ENCODE assay signal across 8 cellular contexts in genomic region chr15:98647026-98647773, GRCh38. TPM values are rescaled to one million over a fixed set of nuclear protein-coding genes. Genes with fewer than 3 reads are reported as not detected.
A peak's percentile ranks its signal among the peaks of the same experiment; 100 is the strongest.
DNase-seq lines count a peak whose midpoint lies in the region; TF ChIP-seq lines count a peak whose summit lies in the region.

No MANE protein-coding gene starts in this region.

- H4K20me1 ChIP-seq in H9 (ENCODE audit: control insufficient read depth, insufficient read depth, insufficient read length) (no peaks in the 10 kb centered on the region), MM.1S (ENCODE audit: insufficient read depth, low read length) (peaks cover 3% of the 10 kb centered on the region; the same call in 1 of the 2 replicates)

- H3K36me3 ChIP-seq in MM.1S (replicated peaks; ENCODE audit: insufficient read depth, low read length) (no peaks in the 10 kb centered on the region), breast epithelium (no peaks in the 10 kb centered on the region), spleen (no peaks in the 10 kb centered on the region)

- peaks cover 22% of the 10 kb centered on the region for H3K23me2 ChIP-seq in H9 (ENCODE audit: insufficient read length, low read depth, low read length, poor library complexity, severe bottlenecking)

- H2AFZ ChIP-seq in H9 (ENCODE audit: low read length) = peak overlapping the region; percentile 26
- peak overlapping the region; percentile 94 for H2AFZ ChIP-seq in MM.1S (ENCODE audit: low read length)

- no peaks in the 10 kb centered on the region; a peak in 1 of 5 replicates for H3K9me3 Mint-ChIP-seq in H9

- H3F3A ChIP-seq in MM.1S (ENCODE audit: insufficient read depth, low read length) = peaks cover 6% of the 10 kb centered on the region

- H3K27ac ChIP-seq in H9 (ENCODE audit: insufficient read length, low read depth, low read length) (peak overlapping the region; percentile 13), MM.1S (ENCODE audit: low read length) (peak overlapping the region; percentile 81), breast epithelium (peak overlapping the region; percentile 95 to 96), spleen (peak overlapping the region; percentile 70 to 93 (median 92))

- no peaks in the 10 kb centered on the region for H3K79me1 ChIP-seq in H9 (ENCODE audit: insufficient read depth, low read depth, low read length, poor library complexity, severe bottlenecking)

- H3K18ac ChIP-seq in H9 (ENCODE audit: insufficient read length, low read depth, low read length) = peak overlapping the region; percentile 89

- no peaks in the 10 kb centered on the region for H3K9me2 ChIP-seq in MM.1S (replicated peaks; ENCODE audit: insufficient read depth, low read length)

- H3K4me3 ChIP-seq in MM.1S (ENCODE audit: low read length) (peak overlapping the region; percentile 72), breast epithelium (peak overlapping the region; percentile 88 to 96 (median 90)), spleen (peak overlapping the region; percentile 72 to 96 (median 90))

- TF ChIP-seq CTCF in H9 (conservative IDR thresholded peaks at IDR 0.05) (peak; percentile 66; the same call in 2 of the 3 replicates), MM.1S (IDR thresholded peaks at IDR 0.05; ENCODE audit: low read length) (no peak; the same call in 1 of the 2 replicates), breast epithelium (IDR thresholded peaks at IDR 0.05) (peak in 1 of 3 donors; percentile 86), spleen (IDR thresholded peaks at IDR 0.05 in 8 of 11, conservative IDR thresholded peaks at IDR 0.05 in 3 of 11) (peak in 5 of 11 experiments; percentile 61 to 81 (median 70))

- H2BK120ac ChIP-seq in H9 (ENCODE audit: low read depth, low read length, poor library complexity, severe bottlenecking) = no peak overlapping the region

- no peak overlapping the region for H3K56ac ChIP-seq in H9 (ENCODE audit: insufficient read length, low read depth, low read length)

- no peaks in the 10 kb centered on the region; a peak in 1 of 7 replicates for H3K36me3 Mint-ChIP-seq in H9 (ENCODE audit: insufficient read depth in 1 of 3, low read depth in 3 of 3)

- no peak overlapping the region for H3K4ac ChIP-seq in H9 (ENCODE audit: low read depth, low read length)

- no peaks in the 10 kb centered on the region for H3K27me3 ChIP-seq in H9 (ENCODE audit: insufficient read depth, low read length)
- no peaks in the 10 kb centered on the region for H3K27me3 ChIP-seq in MM.1S (replicated peaks; ENCODE audit: insufficient read depth, low read length)
- H3K27me3 ChIP-seq in breast epithelium = no peaks in the 10 kb centered on the region
- peaks cover 0 to 54% (median 15%) of the 10 kb centered on the region in 7 donors for H3K27me3 ChIP-seq in spleen (replicated peaks in 1 of 7)

- H4K8ac ChIP-seq in H9 (replicated peaks; ENCODE audit: insufficient read length, low read depth, low read length) = no peak overlapping the region

- H3K9ac ChIP-seq in H9 (ENCODE audit: extremely low read depth, insufficient read length, low read length) (peak overlapping the region; percentile 81), MM.1S (ENCODE audit: low read length) (peak overlapping the region; percentile 95)

- no peak overlapping the region for H2AK5ac ChIP-seq in H9 (ENCODE audit: insufficient read length, low read length)

- no peak overlapping the region for H2BK20ac ChIP-seq in H9 (ENCODE audit: low read depth, low read length, poor library complexity, severe bottlenecking)

- H3K4me2 ChIP-seq in H9 (ENCODE audit: insufficient read depth, insufficient read length, low read length) = peak overlapping the region; percentile 75
- peak overlapping the region; percentile 91 for H3K4me2 ChIP-seq in MM.1S (ENCODE audit: low read depth, low read length)

- WGBS in H9 (ENCODE audit: extremely low coverage, insufficient read length, low lambda C conversion rate) = no CpG with 5 or more reads among the region's 77 CpGs
- WGBS in spleen, 5 donors = 1 to 2% (median 1%) methylated on average over 18 to 77 of the region's 77 CpGs

- no peak overlapping the region for H2BK12ac ChIP-seq in H9 (ENCODE audit: insufficient read length, low read depth, low read length)

- H4K91ac ChIP-seq in H9 (ENCODE audit: insufficient read length, low read depth, low read length) = no peak overlapping the region

- intact Hi-C loops in breast epithelium (cut with DNase I; ENCODE audit: low total_unique reads) = no loop called here
- intact Hi-C loops in spleen (cut with DNase I; ENCODE audit: low total_unique reads) = loop anchor here (10.0 kb wide), 1 partner anchor 128 kb away; no protein-coding TSS in a partner anchor

- peak overlapping the region; percentile 82 to 89 for H3K4me3 Mint-ChIP-seq in H9

- H3K4me1 ChIP-seq in H9 (ENCODE audit: insufficient read depth, low read length) = no peaks in the 10 kb centered on the region; the same call in 1 of the 2 replicates
- H3K4me1 ChIP-seq in MM.1S (ENCODE audit: low read length) = 0 out of 2 replicates have a peak, but pooled peaks cover 8% of the 10 kb centered on the region
- no peaks in the 10 kb centered on the region for H3K4me1 ChIP-seq in breast epithelium
- peaks cover 2 to 41% (median 23%) of the 10 kb centered on the region in 6 donors for H3K4me1 ChIP-seq in spleen

- no peak overlapping the region for H4K5ac ChIP-seq in H9 (ENCODE audit: insufficient read length, low read depth, low read length)

- peak overlapping the region; percentile 69 to 96 (median 90); a peak in 6 of 7 replicates for H3K27ac Mint-ChIP-seq in H9

- H2BK15ac ChIP-seq in H9 (ENCODE audit: low read depth, low read length) = no peak overlapping the region

- peaks cover 2% of the 10 kb centered on the region; the same call in 1 of the 2 replicates for H3K27me3 Mint-ChIP-seq in H9 (ENCODE audit: low read depth)

- H3K9me3 ChIP-seq in H9 (ENCODE audit: control insufficient read depth, low read depth, low read length) (no peaks in the 10 kb centered on the region), MM.1S (replicated peaks; ENCODE audit: insufficient read depth, low read length) (no peaks in the 10 kb centered on the region), breast epithelium (no peaks in the 10 kb centered on the region), spleen (no peaks in the 10 kb centered on the region)

- H3K23ac ChIP-seq in H9 (ENCODE audit: insufficient read length, low read depth, low read length) = no peak overlapping the region

- DNase-seq in GM03348 (ENCODE audit: low spot score) (peak; percentile 88), H9 (peak; percentile 87), MM.1S (peak; percentile 85), UCSD-AML1 (lab: John Stamatoyannopoulos, UW; ENCODE audit: unreplicated experiment) (peak; percentile 76), breast epithelium (ENCODE audit: low spot score in 2 of 2) (peak in 1 of 2 donors; percentile 75), iPS-NIHi7 (ENCODE audit: extremely low spot score) (peak; percentile 77), spleen (peak; percentile 93), NCI-H510A (lab: John Stamatoyannopoulos, UW) (no peak)

- peaks cover 27 to 28% of the 10 kb centered on the region in 2 experiments for H3K4me1 Mint-ChIP-seq in H9

- TF ChIP-seq POLR2A in breast epithelium (IDR thresholded peaks at IDR 0.05) = no peak
- no peak for TF ChIP-seq POLR2A in spleen (IDR thresholded peaks at IDR 0.05)

- H2BK5ac ChIP-seq in H9 (ENCODE audit: insufficient read length, low read length) = no peak overlapping the region

- H3K79me2 ChIP-seq in H9 (ENCODE audit: insufficient read depth, low read length) (peaks cover 25% of the 10 kb centered on the region; the same call in 1 of the 2 replicates), MM.1S (ENCODE audit: low read length) (peaks cover 29% of the 10 kb centered on the region)

- peak overlapping the region; percentile 68 for H3K14ac ChIP-seq in H9 (ENCODE audit: insufficient read depth, low read length)

- H3T11ph ChIP-seq in H9 (ENCODE audit: low read length) = no peak overlapping the region

RNA-seq across cellular contexts. Expression of gene IGF1R, which starts 1.1 kb away (rescaled TPM):
- 70.0 and 73.3 TPM in 2 replicates for total RNA-seq in H9 (2021)
- total RNA-seq in breast epithelium = 100 to 1,000 TPM in 2 of 3 donors, 10 to 100 TPM in 1; 61.8 to 146 (median 103) TPM
- total RNA-seq in spleen = 100 to 1,000 TPM in 1 of 7 donors, 10 to 100 TPM in 6; 43.9 to 104 (median 53.8) TPM
- polyA plus RNA-seq in spleen = 1 to 10 TPM; 1.1 to 2.9 (median 2.0) TPM

Comparison
In these comparisons a context has a peak if more than half of its experiments do, and no peak if none do; other contexts are left out.
1. H3K27ac ChIP-seq: peak in every context shown above with its lines; median percentile 96 in breast epithelium; 92 in spleen; 81 in MM.1S; 13 in H9.